In genomic region chr4:159543831-159544230, GRCh38 we compare ENCODE assay signal across 17 cellular contexts.
"Had no signal": no experiment of that assay in that cellular context is flagged by ENCODE, and none has a peak within 500 bp of the region (broad histone marks: within the 10 kb centered on the region; RNA-seq: fewer than 3 reads in every experiment).

No MANE protein-coding gene starts in this region.

- DNase-seq: colonic mucosa; cortex of kidney; dermis blood vessel endothelial cell; effector CD4-positive, alpha-beta T cell; effector memory CD4-positive, alpha-beta T cell; foreskin keratinocyte; heart left ventricle; hypothalamus; left cardiac atrium; left ventricle myocardium superior; lower lobe of right lung; mesenchymal stem cell; mucosa of descending colon; naive B cell; naive thymus-derived CD8-positive, alpha-beta T cell had no signal

- ATAC-seq: foreskin keratinocyte; gastroesophageal sphincter; heart left ventricle; left cardiac atrium; left lung; left ventricle myocardium superior; lower lobe of right lung; mucosa of descending colon; naive thymus-derived CD8-positive, alpha-beta T cell had no signal
